ENCODE assay signal across 14 cellular contexts in the genomic region with DNA sequence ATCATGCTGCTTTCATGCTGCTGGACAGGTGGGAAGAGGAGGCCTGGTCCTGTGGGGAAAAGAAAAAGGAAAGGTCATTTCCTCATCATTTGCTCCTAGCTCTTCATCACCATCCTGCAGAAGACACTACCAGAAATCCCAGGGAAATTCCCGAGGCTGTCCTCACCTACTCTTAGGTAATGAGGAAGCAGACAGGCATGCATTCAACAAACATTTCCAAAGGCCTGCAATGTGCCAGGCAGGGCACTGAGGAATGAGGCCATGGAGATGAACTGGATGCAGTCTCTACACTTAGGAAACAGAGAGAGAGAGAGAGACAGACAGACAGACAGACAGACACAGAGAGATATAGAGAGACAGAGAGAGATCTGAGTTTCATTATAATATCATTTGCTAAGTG.
"Had no signal": no experiment of that assay in that cellular context is flagged by ENCODE, and none has a peak within 500 bp of the region (broad histone marks: within the 10 kb centered on the region; RNA-seq: fewer than 3 reads in every experiment).

No MANE protein-coding gene starts in this region.

- H3K27ac Mint-ChIP-seq: activated naive CD8-positive, alpha-beta T cell treated with anti-CD3 and anti-CD28 coated beads, Interleukin-2, amount 10 ng/mL, durations not matched to agents 7 days and 5 days; stimulated activated naive B cell treated with anti-CD40 and anti-IgM and Interleukin-4, amounts not matched to agents 10 μg/mL and 1 μg/mL and 100 μg/mL, for 72 hours had no signal

- ATAC-seq: lower lobe of right lung; naive thymus-derived CD4-positive, alpha-beta T cell; stimulated activated naive B cell treated with anti-CD40 and anti-IgM and Interleukin-4, amounts not matched to agents 10 μg/mL and 1 μg/mL and 100 μg/mL, for 72 hours had no signal

- H3K9me3 Mint-ChIP-seq: activated naive CD8-positive, alpha-beta T cell treated with anti-CD3 and anti-CD28 coated beads, Interleukin-2, amount 10 ng/mL, durations not matched to agents 7 days and 5 days; stimulated activated naive B cell treated with anti-CD40 and anti-IgM and Interleukin-4, amounts not matched to agents 10 μg/mL and 1 μg/mL and 100 μg/mL, for 72 hours had no signal

- H3K4me2 ChIP-seq: hepatocyte, smooth muscle cell had no signal

- H3K27ac ChIP-seq: hepatocyte, lower lobe of right lung, neutrophil, right atrium auricular region, tibial nerve, vagina had no signal

- H3K36me3 ChIP-seq: right atrium auricular region, vagina had no signal

- H2AFZ ChIP-seq: hepatocyte had no signal

- H3K4me3 ChIP-seq: hepatocyte, lower lobe of right lung, right atrium auricular region, smooth muscle cell, tibial nerve, vagina had no signal

- H3K4me3 Mint-ChIP-seq: activated naive CD8-positive, alpha-beta T cell treated with anti-CD3 and anti-CD28 coated beads, Interleukin-2, amount 10 ng/mL, durations not matched to agents 7 days and 5 days; naive thymus-derived CD4-positive, alpha-beta T cell; stimulated activated naive B cell treated with anti-CD40 and anti-IgM and Interleukin-4, amounts not matched to agents 10 μg/mL and 1 μg/mL and 100 μg/mL, for 72 hours had no signal

- H3K27me3 ChIP-seq: hepatocyte, neutrophil, right atrium auricular region, tibial nerve, vagina had no signal

- DNase-seq: activated CD4-positive, alpha-beta T cell treated with anti-CD3 and anti-CD28 coated beads for 48 hours; activated gamma-delta T cell; activated naive CD8-positive, alpha-beta T cell treated with anti-CD3 and anti-CD28 coated beads, Interleukin-2, amount 10 ng/mL, durations not matched to agents 7 days and 5 days; activated T-cell treated with anti-CD3 and anti-CD28 coated beads for 4 hours; anterior cingulate cortex; lower lobe of right lung; naive thymus-derived CD4-positive, alpha-beta T cell; stimulated activated naive B cell treated with anti-CD40 and anti-IgM and Interleukin-4, amounts not matched to agents 10 μg/mL and 1 μg/mL and 100 μg/mL, for 72 hours had no signal

- H3K27me3 Mint-ChIP-seq: activated naive CD8-positive, alpha-beta T cell treated with anti-CD3 and anti-CD28 coated beads, Interleukin-2, amount 10 ng/mL, durations not matched to agents 7 days and 5 days; naive thymus-derived CD4-positive, alpha-beta T cell; stimulated activated naive B cell treated with anti-CD40 and anti-IgM and Interleukin-4, amounts not matched to agents 10 μg/mL and 1 μg/mL and 100 μg/mL, for 72 hours had no signal

- H3K4me1 Mint-ChIP-seq: stimulated activated naive B cell treated with anti-CD40 and anti-IgM and Interleukin-4, amounts not matched to agents 10 μg/mL and 1 μg/mL and 100 μg/mL, for 72 hours had no signal

- H3K9me3 ChIP-seq: lower lobe of right lung, neutrophil, right atrium auricular region, tibial nerve, vagina had no signal

- H3K4me1 ChIP-seq: lower lobe of right lung had no signal
